ENCODE assay signal across 16 cellular contexts in the genomic region with DNA sequence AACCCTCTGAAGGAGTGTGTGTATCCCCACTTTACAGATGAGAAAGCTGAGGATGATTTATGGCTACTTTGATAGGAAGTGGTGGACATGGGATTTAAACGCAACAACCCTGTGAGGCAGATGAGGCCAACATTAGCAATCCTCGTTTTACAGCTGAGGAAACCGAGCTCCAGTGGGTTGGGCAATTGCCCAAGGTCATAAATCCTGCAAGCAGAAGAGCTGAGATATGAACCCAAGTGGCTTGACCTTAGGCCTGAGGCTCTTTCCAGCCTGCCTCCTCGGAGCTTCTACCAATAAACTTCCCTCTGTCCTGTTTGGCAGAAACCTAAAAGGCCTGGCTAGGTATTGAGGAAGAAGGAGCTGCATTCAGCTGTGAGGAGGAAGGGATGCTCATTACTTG.
"Had no signal": no experiment of that assay in that cellular context is flagged by ENCODE, and none has a peak within 500 bp of the region (broad histone marks: within the 10 kb centered on the region; RNA-seq: fewer than 3 reads in every experiment).

No MANE protein-coding gene starts in this region.

- H3K27ac ChIP-seq: hepatocyte, tibial artery had no signal

- DNase-seq: activated B cell treated with CpG ODN at 0.5 μM for 24 hours; activated CD4-positive, alpha-beta T cell treated with anti-CD3 and anti-CD28 coated beads, Interleukin-2, amount 50 U/mL, for 1 hour; activated CD8-positive, alpha-beta memory T cell treated with anti-CD3 and anti-CD28 coated beads for 24 hours; activated naive CD4-positive, alpha-beta T cell treated with anti-CD3 and anti-CD28 coated beads, Interleukin-2, amount 10 ng/mL, durations not matched to agents 7 days and 5 days; kidney; left ventricle myocardium superior; naive thymus-derived CD8-positive, alpha-beta T cell; posterior cingulate gyrus; retina; stimulated activated CD4-positive, alpha-beta T cell treated with anti-CD3 and anti-CD28 coated beads, Interleukin-12 subunit alpha, Interleukin-12 subunit beta, amount 100 ng/mL, for 4 hours; stimulated activated CD4-positive, alpha-beta T cell treated with anti-CD3 and anti-CD28 coated beads, Interleukin-2, amount 100 ng/mL, for 24 hours; T-helper 17 cell; tibial artery had no signal

- H3K27me3 Mint-ChIP-seq: activated B cell treated with CpG ODN at 0.5 μM for 24 hours; activated naive CD4-positive, alpha-beta T cell treated with anti-CD3 and anti-CD28 coated beads, Interleukin-2, amount 10 ng/mL, durations not matched to agents 7 days and 5 days; T-helper 17 cell had no signal

- H3K27ac Mint-ChIP-seq: activated B cell treated with CpG ODN at 0.5 μM for 24 hours; activated naive CD4-positive, alpha-beta T cell treated with anti-CD3 and anti-CD28 coated beads, Interleukin-2, amount 10 ng/mL, durations not matched to agents 7 days and 5 days; memory B cell; naive thymus-derived CD8-positive, alpha-beta T cell; stimulated activated memory B cell treated with anti-CD40 and anti-IgM and Interleukin-4, amounts not matched to agents 10 μg/mL and 1 μg/mL and 100 μg/mL, for 72 hours had no signal

- H3K36me3 Mint-ChIP-seq: activated naive CD4-positive, alpha-beta T cell treated with anti-CD3 and anti-CD28 coated beads, Interleukin-2, amount 10 ng/mL, durations not matched to agents 7 days and 5 days; memory B cell; stimulated activated memory B cell treated with anti-CD40 and anti-IgM and Interleukin-4, amounts not matched to agents 10 μg/mL and 1 μg/mL and 100 μg/mL, for 72 hours had no signal

- H3K9me3 Mint-ChIP-seq: activated B cell treated with CpG ODN at 0.5 μM for 24 hours; memory B cell; stimulated activated memory B cell treated with anti-CD40 and anti-IgM and Interleukin-4, amounts not matched to agents 10 μg/mL and 1 μg/mL and 100 μg/mL, for 72 hours had no signal

- H3K27me3 ChIP-seq: hepatocyte, tibial artery had no signal

- H3K4me3 Mint-ChIP-seq: activated B cell treated with CpG ODN at 0.5 μM for 24 hours; activated naive CD4-positive, alpha-beta T cell treated with anti-CD3 and anti-CD28 coated beads, Interleukin-2, amount 10 ng/mL, durations not matched to agents 7 days and 5 days; memory B cell; naive thymus-derived CD8-positive, alpha-beta T cell; stimulated activated memory B cell treated with anti-CD40 and anti-IgM and Interleukin-4, amounts not matched to agents 10 μg/mL and 1 μg/mL and 100 μg/mL, for 72 hours; T-helper 17 cell had no signal

- ATAC-seq: left ventricle myocardium superior; naive thymus-derived CD8-positive, alpha-beta T cell; stimulated activated memory B cell treated with anti-CD40 and anti-IgM and Interleukin-4, amounts not matched to agents 10 μg/mL and 1 μg/mL and 100 μg/mL, for 72 hours; T-helper 17 cell had no signal
